Comparison of ENCODE assay signal across 1 cellular context in genomic region chr20:3846378-3846739, GRCh38.
TF ChIP-seq lines count a peak whose summit lies in the region.

No MANE protein-coding gene starts in this region.

TF ChIP-seq in HepG2, 621 proteins besides CTCF, POLR2A, EP300 and RAD21 (continued from another document and continues in another):
- TF ChIP-seq ZNF678 (CRISPR knock-in tag; IDR thresholded peaks at IDR 0.05) (no peak), PCBP1 (IDR thresholded peaks at IDR 0.05; ENCODE audit: borderline replicate concordance, low read depth, low read length) (0 out of 2 replicates have a peak, but pooled peaks have one; percentile 18), AGO2 (optimal IDR thresholded peaks at IDR 0.05; ENCODE audit: low read depth, low read length) (peak; percentile 61), ASH2L (IDR thresholded peaks at IDR 0.05; ENCODE audit: insufficient read length, low read depth, low read length) (peak; percentile 86), ZNF883 (CRISPR knock-in tag; IDR thresholded peaks at IDR 0.05; ENCODE audit: not compliant biosample characterization) (peak; percentile 18), ZBTB7B (CRISPR knock-in tag; IDR thresholded peaks at IDR 0.05) (no peak; the same call in 1 of the 2 replicates), PCBP2 (optimal IDR thresholded peaks at IDR 0.05; ENCODE audit: low read depth, low read length, poor library complexity, severe bottlenecking) (no peak), ZSCAN22 (CRISPR knock-in tag; IDR thresholded peaks at IDR 0.05) (no peak), NFIC (IDR thresholded peaks at IDR 0.05; ENCODE audit: low read length) (no peak), FLYWCH1 (CRISPR knock-in tag; IDR thresholded peaks at IDR 0.05) (no peak), ZNF557 (CRISPR knock-in tag; IDR thresholded peaks at IDR 0.05) (0 out of 2 replicates have a peak, but pooled peaks have one; percentile 72), CBFB (CRISPR knock-in tag; IDR thresholded peaks at IDR 0.05) (no peak), ZNF407 (CRISPR knock-in tag; IDR thresholded peaks at IDR 0.05; ENCODE audit: not compliant biosample characterization) (no peak), JUND (CRISPR knock-in tag; IDR thresholded peaks at IDR 0.05) (no peak; the same call in 1 of the 2 replicates), CREM (IDR thresholded peaks at IDR 0.05) (no peak), CREM (CRISPR knock-in tag; IDR thresholded peaks at IDR 0.05) (no peak), RFX5 (IDR thresholded peaks at IDR 0.05; ENCODE audit: low read depth, low read length) (no peak), ZNF660 (CRISPR knock-in tag; IDR thresholded peaks at IDR 0.05; ENCODE audit: borderline replicate concordance, low read depth) (0 out of 2 replicates have a peak, but pooled peaks have one; percentile 51), ZNF780A (CRISPR knock-in tag; IDR thresholded peaks at IDR 0.05) (no peak), ZFP82 (CRISPR knock-in tag; IDR thresholded peaks at IDR 0.05; ENCODE audit: borderline replicate concordance) (no peak; the same call in 1 of the 2 replicates), ZNF841 (CRISPR knock-in tag; IDR thresholded peaks at IDR 0.05; ENCODE audit: borderline replicate concordance) (no peak), REXO4 (CRISPR knock-in tag; IDR thresholded peaks at IDR 0.05; ENCODE audit: borderline replicate concordance) (no peak), DZIP1 (CRISPR knock-in tag; IDR thresholded peaks at IDR 0.05) (peak; percentile 5; the same call in 1 of the 2 replicates), ZBED4 (CRISPR knock-in tag; IDR thresholded peaks at IDR 0.05; ENCODE audit: borderline replicate concordance) (peak; percentile 99), ZSCAN5A (CRISPR knock-in tag; IDR thresholded peaks at IDR 0.05; ENCODE audit: borderline replicate concordance) (no peak), TCF12 (IDR thresholded peaks at IDR 0.05) (no peak), TCF12 (CRISPR knock-in tag; IDR thresholded peaks at IDR 0.05) (peak; percentile 25; the same call in 1 of the 2 replicates), ATRX (CRISPR knock-in tag; IDR thresholded peaks at IDR 0.05; ENCODE audit: borderline replicate concordance) (0 out of 2 replicates have a peak, but pooled peaks have one; percentile 74), ZNF577 (CRISPR knock-in tag; IDR thresholded peaks at IDR 0.05; ENCODE audit: borderline replicate concordance, low read depth) (no peak), EHMT2 (IDR thresholded peaks at IDR 0.05; ENCODE audit: borderline replicate concordance, low read depth, low read length) (no peak), RAD51 (IDR thresholded peaks at IDR 0.05; ENCODE audit: borderline replicate concordance) (no peak), RARA (CRISPR knock-in tag; IDR thresholded peaks at IDR 0.05) (no peak), KMT2B (CRISPR knock-in tag; IDR thresholded peaks at IDR 0.05) (no peak), SRY (CRISPR knock-in tag; IDR thresholded peaks at IDR 0.05) (no peak), ZC3H4 (CRISPR knock-in tag; IDR thresholded peaks at IDR 0.05; ENCODE audit: borderline replicate concordance) (0 out of 2 replicates have a peak, but pooled peaks have one; percentile 82), ZNF282 (IDR thresholded peaks at IDR 0.05; ENCODE audit: partially characterized antibody) (no peak), ZNF607 (CRISPR knock-in tag; IDR thresholded peaks at IDR 0.05; ENCODE audit: borderline replicate concordance) (0 out of 2 replicates have a peak, but pooled peaks have one; percentile 49), ZNF138 (CRISPR knock-in tag; IDR thresholded peaks at IDR 0.05; ENCODE audit: low read depth) (0 out of 2 replicates have a peak, but pooled peaks have one; percentile 37), ZNF350 (CRISPR knock-in tag; IDR thresholded peaks at IDR 0.05; ENCODE audit: borderline replicate concordance, low read depth) (no peak), PATZ1 (CRISPR knock-in tag; IDR thresholded peaks at IDR 0.05) (no peak; the same call in 1 of the 2 replicates), JUN (CRISPR knock-in tag; IDR thresholded peaks at IDR 0.05) (no peak), SMAD3 (CRISPR knock-in tag; IDR thresholded peaks at IDR 0.05) (no peak; the same call in 1 of the 2 replicates), ZNF446 (CRISPR knock-in tag; IDR thresholded peaks at IDR 0.05) (peak; percentile 67; the same call in 1 of the 2 replicates), RXRA (CRISPR knock-in tag; IDR thresholded peaks at IDR 0.05) (0 out of 2 replicates have a peak, but pooled peaks have one; percentile 1), ATM (IDR thresholded peaks at IDR 0.05; ENCODE audit: borderline replicate concordance) (no peak), ZNF451 (CRISPR knock-in tag; IDR thresholded peaks at IDR 0.05) (no peak; the same call in 1 of the 2 replicates), ZFP36L2 (CRISPR knock-in tag; IDR thresholded peaks at IDR 0.05) (no peak), MAF1 (CRISPR knock-in tag; IDR thresholded peaks at IDR 0.05; ENCODE audit: borderline replicate concordance) (no peak), SCMH1 (CRISPR knock-in tag; IDR thresholded peaks at IDR 0.05; ENCODE audit: borderline replicate concordance) (no peak), NCOR1 (IDR thresholded peaks at IDR 0.05; ENCODE audit: borderline replicate concordance, low read length) (no peak), ZNF235 (CRISPR knock-in tag; IDR thresholded peaks at IDR 0.05; ENCODE audit: borderline replicate concordance) (no peak), PRMT3 (CRISPR knock-in tag; IDR thresholded peaks at IDR 0.05; ENCODE audit: borderline replicate concordance, low read depth) (no peak; the same call in 1 of the 2 replicates), ZSCAN29 (CRISPR knock-in tag; conservative IDR thresholded peaks at IDR 0.05) (peak; percentile 7; the same call in 1 of the 2 replicates), KAT2B (IDR thresholded peaks at IDR 0.05; ENCODE audit: borderline replicate concordance, low read depth, low read length) (no peak)
